ENCODE assay signal across 17 cellular contexts in the genomic region with DNA sequence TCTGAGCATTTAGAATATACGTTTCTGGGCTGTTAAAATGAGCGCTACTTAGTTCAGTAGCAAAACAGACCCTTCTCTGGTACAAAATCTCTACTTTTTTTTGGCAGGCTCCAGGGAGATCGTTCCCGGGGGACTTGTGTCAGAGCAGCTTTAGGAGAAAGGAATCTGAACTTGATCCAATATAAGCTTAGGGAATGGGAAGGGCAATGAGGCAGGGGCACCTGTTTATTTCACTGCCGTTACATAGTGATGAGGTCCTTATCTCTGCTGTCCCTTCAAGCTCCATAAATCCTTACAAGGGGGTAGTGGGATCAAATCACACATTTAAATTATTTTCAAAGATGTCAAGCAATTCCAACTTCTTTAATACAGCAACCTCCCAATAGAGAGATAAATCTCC.
"Had no signal": no experiment of that assay in that cellular context is flagged by ENCODE, and none has a peak within 500 bp of the region (broad histone marks: within the 10 kb centered on the region; RNA-seq: fewer than 3 reads in every experiment).

No MANE protein-coding gene starts in this region.

- H3K9me3 Mint-ChIP-seq: naive thymus-derived CD8-positive, alpha-beta T cell; stimulated activated memory B cell treated with anti-CD40 and anti-IgM and Interleukin-4, amounts not matched to agents 10 μg/mL and 1 μg/mL and 100 μg/mL, for 72 hours had no signal

- H3K36me3 Mint-ChIP-seq: naive thymus-derived CD8-positive, alpha-beta T cell; stimulated activated memory B cell treated with anti-CD40 and anti-IgM and Interleukin-4, amounts not matched to agents 10 μg/mL and 1 μg/mL and 100 μg/mL, for 72 hours had no signal

- H3K4me1 Mint-ChIP-seq: stimulated activated memory B cell treated with anti-CD40 and anti-IgM and Interleukin-4, amounts not matched to agents 10 μg/mL and 1 μg/mL and 100 μg/mL, for 72 hours had no signal

- H3K27me3 Mint-ChIP-seq: stimulated activated naive CD8-positive, alpha-beta T cell treated with anti-CD3 and anti-CD28 coated beads, Interleukin-15, amount 100 ng/mL, for 72 hours had no signal

- H3K27ac Mint-ChIP-seq: stimulated activated memory B cell treated with anti-CD40 and anti-IgM and Interleukin-4, amounts not matched to agents 10 μg/mL and 1 μg/mL and 100 μg/mL, for 72 hours; stimulated activated naive CD8-positive, alpha-beta T cell treated with anti-CD3 and anti-CD28 coated beads, Interleukin-15, amount 100 ng/mL, for 72 hours had no signal

- H3K4me3 Mint-ChIP-seq: naive thymus-derived CD8-positive, alpha-beta T cell; stimulated activated memory B cell treated with anti-CD40 and anti-IgM and Interleukin-4, amounts not matched to agents 10 μg/mL and 1 μg/mL and 100 μg/mL, for 72 hours; stimulated activated naive CD8-positive, alpha-beta T cell treated with anti-CD3 and anti-CD28 coated beads, Interleukin-15, amount 100 ng/mL, for 72 hours had no signal

- ATAC-seq: esophagus mucosa; heart left ventricle; left colon; naive thymus-derived CD8-positive, alpha-beta T cell; sciatic nerve; stimulated activated memory B cell treated with anti-CD40 and anti-IgM and Interleukin-4, amounts not matched to agents 10 μg/mL and 1 μg/mL and 100 μg/mL, for 72 hours; stimulated activated naive CD8-positive, alpha-beta T cell treated with anti-CD3 and anti-CD28 coated beads, Interleukin-15, amount 100 ng/mL, for 72 hours; upper lobe of right lung had no signal

- DNase-seq: effector memory CD4-positive, alpha-beta T cell; heart left ventricle; hippocampal formation; left colon; mammary epithelial cell; naive thymus-derived CD8-positive, alpha-beta T cell; posterior cingulate gyrus; spleen; stimulated activated CD4-positive, alpha-beta T cell treated with anti-CD3 and anti-CD28 coated beads, Interleukin-15, amount 100 ng/mL, for 24 hours; stimulated activated CD4-positive, alpha-beta T cell treated with anti-CD3 and anti-CD28 coated beads, Interleukin-1b, Interleukin-23, amount 100 ng/mL, for 48 hours; stimulated activated CD4-positive, alpha-beta T cell treated with anti-CD3 and anti-CD28 coated beads, Interleukin-4, amount 100 ng/mL, for 24 hours; stimulated activated naive CD8-positive, alpha-beta T cell treated with anti-CD3 and anti-CD28 coated beads, Interleukin-15, amount 100 ng/mL, for 72 hours; testis; upper lobe of right lung had no signal
